17 cellular contexts compared by ENCODE assay signal in the genomic region with DNA sequence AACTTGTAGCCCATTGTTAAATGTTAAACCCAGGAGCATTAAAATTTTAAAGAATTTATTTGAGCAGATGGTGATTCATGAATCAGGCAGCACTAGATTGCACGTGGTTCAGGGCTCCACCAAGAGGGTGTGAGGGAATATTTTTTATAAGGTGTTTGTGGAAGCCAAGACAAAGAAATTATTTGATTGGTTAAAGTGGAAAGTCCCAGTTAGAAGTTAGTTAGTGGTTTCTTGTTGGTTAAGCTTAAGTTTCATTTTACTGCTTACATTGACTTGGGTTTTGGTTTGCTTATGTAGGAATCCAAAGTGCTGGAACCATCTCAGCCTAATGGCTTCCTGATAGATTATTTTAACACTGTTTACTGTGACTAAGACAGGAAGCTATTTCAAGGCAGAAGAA.
DNase-seq lines count a peak whose midpoint lies in the region; ATAC-seq, FAIRE-seq and TF ChIP-seq lines count a peak whose summit lies in the region.
"Had no signal": no experiment of that assay in that cellular context is flagged by ENCODE, and none has a peak within 500 bp of the region (broad histone marks: within the 10 kb centered on the region; RNA-seq: fewer than 3 reads in every experiment).

No MANE protein-coding gene starts in this region.

- H3K36me3 Mint-ChIP-seq in activated naive CD4-positive, alpha-beta T cell treated with anti-CD3 and anti-CD28 coated beads for 36 hours (ENCODE audit: low read depth), result no peaks in the 10 kb centered on the region

- H3K27me3 ChIP-seq in GM12878 (replicated peaks in 1 of 2; ENCODE audit: control insufficient read depth in 2 of 2, insufficient read depth in 2 of 2, low read length in 1 of 2) (no peaks in the 10 kb centered on the region), keratinocyte (ENCODE audit: control insufficient read depth, extremely low read depth, insufficient read depth, low read length) (no peaks in the 10 kb centered on the region), vagina (no peaks in the 10 kb centered on the region)

- 0% methylated on average over 1 of the region's 1 CpG for WGBS in GM12878 (ENCODE audit: insufficient coverage, insufficient replicate concordance, low lambda C conversion rate, missing lambda C conversion rate)

- TF ChIP-seq EP300 in GM12878 (IDR thresholded peaks at IDR 0.05; ENCODE audit: borderline replicate concordance in 1 of 2, control insufficient read depth in 1 of 2, low read depth in 2 of 2, low read length in 2 of 2), result no peak

- H3K9me3 ChIP-seq in GM12878 (replicated peaks; ENCODE audit: control insufficient read depth, insufficient read depth, low read length), result no peaks in the 10 kb centered on the region
- no peaks in the 10 kb centered on the region for H3K9me3 ChIP-seq in keratinocyte (ENCODE audit: control insufficient read depth, low read depth, low read length)
- H3K9me3 ChIP-seq in vagina, result no peaks in the 10 kb centered on the region

- peak; percentile 12 for DNase-seq in DMS 273 (lab: John Stamatoyannopoulos, UW; ENCODE audit: unreplicated experiment)
- DNase-seq in DMS 273 treated with DMSO at 0.1 percent for 48 hours (lab: John Stamatoyannopoulos, UW), result no peak
- peak; percentile 3 for DNase-seq in GM12878 (ENCODE audit: low read depth, low spot score)
- no peak for DNase-seq in keratinocyte (ENCODE audit: low read depth, low spot score)
- no peak for DNase-seq in vagina (ENCODE audit: extremely low spot score in 2 of 2)
- no peak for DNase-seq in activated CD4-positive, CD25-positive, alpha-beta regulatory T cell (lab: John Stamatoyannopoulos, UW)
- DNase-seq in activated naive CD4-positive, alpha-beta T cell treated with anti-CD3 and anti-CD28 coated beads for 36 hours, result no peak
- DNase-seq: activated CD4-positive, alpha-beta memory T cell treated with anti-CD3 and anti-CD28 coated beads, Interleukin-2, amount 10 ng/mL, durations not matched to agents 7 days and 5 days; activated naive CD4-positive, alpha-beta T cell; DND-41; hypothalamus; midbrain; NCI-H2171; retina had no signal

- BruUV-seq in GM12878 (replicated peaks; lab: Mats Ljungman, UMichigan), result no TSS peak

- H3K4me3 ChIP-seq in GM12878 (no peak overlapping the region), keratinocyte (ENCODE audit: control insufficient read depth in 2 of 3, extremely low read depth in 1 of 3, insufficient read depth in 2 of 3, low read depth in 1 of 3, low read length in 3 of 3) (no peak overlapping the region), vagina (no peak overlapping the region)

- H3K79me2 ChIP-seq in GM12878 (ENCODE audit: control insufficient read depth, insufficient read depth, low read length) (no peaks in the 10 kb centered on the region), keratinocyte (ENCODE audit: control insufficient read depth, insufficient read depth, low read length) (no peaks in the 10 kb centered on the region)

- SMC1A ChIA-PET in GM12878 (lab: Charles Lee; ENCODE audit: uncharacterized antibody, unreplicated experiment), result interaction anchor here (0.9 to 1.2 kb wide), 2 partner anchors 13 to 28 kb away, joined by 3 read pairs; no protein-coding TSS in a partner anchor

- no peak overlapping the region for H3K27ac Mint-ChIP-seq in activated naive CD4-positive, alpha-beta T cell treated with anti-CD3 and anti-CD28 coated beads for 36 hours
- H3K27ac Mint-ChIP-seq: activated CD4-positive, alpha-beta memory T cell treated with anti-CD3 and anti-CD28 coated beads, Interleukin-2, amount 10 ng/mL, durations not matched to agents 7 days and 5 days; dendritic cell treated with granulocyte-macrophage colony-stimulating factor and Interleukin-4, amounts not matched to agents 40 ng/mL and 50 ng/mL, for 4 days had no signal

- POLR2A ChIA-PET in GM12878 (lab: Charles Lee), result no interaction called here

- H3K4me1 Mint-ChIP-seq in activated naive CD4-positive, alpha-beta T cell treated with anti-CD3 and anti-CD28 coated beads for 36 hours (ENCODE audit: low read depth), result no peaks in the 10 kb centered on the region
- H3K4me1 Mint-ChIP-seq: activated CD4-positive, alpha-beta memory T cell treated with anti-CD3 and anti-CD28 coated beads, Interleukin-2, amount 10 ng/mL, durations not matched to agents 7 days and 5 days had no signal

- H3K4me1 ChIP-seq in GM12878 (ENCODE audit: control insufficient read depth, insufficient read depth, low read length), result no peaks in the 10 kb centered on the region
- no peaks in the 10 kb centered on the region for H3K4me1 ChIP-seq in keratinocyte (ENCODE audit: control insufficient read depth, extremely low read depth, insufficient read depth, low read length)
- H3K4me1 ChIP-seq in vagina, result peaks cover 28% of the 10 kb centered on the region

- H3K36me3 ChIP-seq in GM12878 (ENCODE audit: control insufficient read depth in 2 of 2, insufficient read depth in 2 of 2, low read length in 1 of 2), result no peaks in the 10 kb centered on the region
- H3K36me3 ChIP-seq in keratinocyte (ENCODE audit: control insufficient read depth in 2 of 2, extremely low read depth in 1 of 2, insufficient read depth in 2 of 2, low read length in 2 of 2), result no peaks in the 10 kb centered on the region
- no peaks in the 10 kb centered on the region for H3K36me3 ChIP-seq in vagina

- no peak overlapping the region for H2AFZ ChIP-seq in GM12878 (ENCODE audit: control insufficient read depth, low read depth, low read length)
- H2AFZ ChIP-seq in keratinocyte (ENCODE audit: control insufficient read depth, low read length), result peak overlapping the region; percentile 22

- no peak for TF ChIP-seq RAD21 in GM12878 (IDR thresholded peaks at IDR 0.05; ENCODE audit: insufficient read depth, low read depth, low read length)

- H3K4me3 Mint-ChIP-seq in activated naive CD4-positive, alpha-beta T cell treated with anti-CD3 and anti-CD28 coated beads for 36 hours, result no peak overlapping the region
- H3K4me3 Mint-ChIP-seq: activated CD4-positive, alpha-beta memory T cell treated with anti-CD3 and anti-CD28 coated beads, Interleukin-2, amount 10 ng/mL, durations not matched to agents 7 days and 5 days; dendritic cell treated with granulocyte-macrophage colony-stimulating factor and Interleukin-4, amounts not matched to agents 40 ng/mL and 50 ng/mL, for 4 days had no signal

- intact Hi-C loops in GM12878 (cut with micrococcal nuclease; ENCODE audit: unreplicated experiment) (no loop called here), vagina (cut with DNase I) (no loop called here)
- intact Hi-C loops in activated naive CD4-positive, alpha-beta T cell treated with anti-CD3 and anti-CD28 coated beads for 36 hours (cut with micrococcal nuclease), result no loop called here

- peak; percentile 57 for ATAC-seq in GM12878
- ATAC-seq in HG03159 (IDR thresholded peaks at IDR 0.05; ENCODE audit: unreplicated experiment), result no peak

- TF ChIP-seq POLR2A in GM12878 (IDR thresholded peaks at IDR 0.05; ENCODE audit: low read depth, low read length) (no peak), vagina (IDR thresholded peaks at IDR 0.05) (no peak)

- H3K27ac ChIP-seq in GM12878 (ENCODE audit: control insufficient read depth, insufficient read depth) (no peak overlapping the region), keratinocyte (ENCODE audit: control insufficient read depth, insufficient read depth, low read length) (no peak overlapping the region), vagina (peak overlapping the region; percentile 78)
- H3K27ac ChIP-seq: 22Rv1 had no signal

- no peaks in the 10 kb centered on the region for H3K27me3 Mint-ChIP-seq in activated naive CD4-positive, alpha-beta T cell treated with anti-CD3 and anti-CD28 coated beads for 36 hours (ENCODE audit: low read depth)
- H3K27me3 Mint-ChIP-seq: activated CD4-positive, alpha-beta memory T cell treated with anti-CD3 and anti-CD28 coated beads, Interleukin-2, amount 10 ng/mL, durations not matched to agents 7 days and 5 days; dendritic cell treated with granulocyte-macrophage colony-stimulating factor and Interleukin-4, amounts not matched to agents 40 ng/mL and 50 ng/mL, for 4 days had no signal

- H4K20me1 ChIP-seq in GM12878 (ENCODE audit: control insufficient read depth, insufficient read depth) (no peaks in the 10 kb centered on the region), keratinocyte (ENCODE audit: control insufficient read depth, extremely low read depth, insufficient read depth, low read length) (no peaks in the 10 kb centered on the region)

- H3K9me3 Mint-ChIP-seq in activated naive CD4-positive, alpha-beta T cell treated with anti-CD3 and anti-CD28 coated beads for 36 hours, result no peaks in the 10 kb centered on the region
- H3K9me3 Mint-ChIP-seq: activated CD4-positive, alpha-beta memory T cell treated with anti-CD3 and anti-CD28 coated beads, Interleukin-2, amount 10 ng/mL, durations not matched to agents 7 days and 5 days; dendritic cell treated with granulocyte-macrophage colony-stimulating factor and Interleukin-4, amounts not matched to agents 40 ng/mL and 50 ng/mL, for 4 days had no signal

- in situ Hi-C loops in GM12878 (cut with MboI), result no loop called here

- dilution Hi-C loops in keratinocyte (cut with MboI; ENCODE audit: extremely low pct_ligation_motif_present, low sequenced_read_pairs), result no loop called here

- no peak for TF ChIP-seq CTCF in GM12878 (IDR thresholded peaks at IDR 0.05 in 2 of 3, conservative IDR thresholded peaks at IDR 0.05 in 1 of 3; ENCODE audit: control insufficient read depth in 2 of 3, extremely low read depth in 1 of 3, insufficient read depth in 1 of 3, low read depth in 3 of 3, low read length in 3 of 3)
- no peak for TF ChIP-seq CTCF in keratinocyte (optimal IDR thresholded peaks at IDR 0.05 in 1 of 3, IDR thresholded peaks at IDR 0.05 in 1 of 3, conservative IDR thresholded peaks at IDR 0.05 in 1 of 3; ENCODE audit: extremely low read depth in 1 of 3, insufficient read depth in 2 of 3, low read length in 3 of 3)
- no peak for TF ChIP-seq CTCF in vagina (IDR thresholded peaks at IDR 0.05)

- no peak for FAIRE-seq in GM12878 (lab: Jason Lieb, UNC)
- peak; percentile 23 for FAIRE-seq in keratinocyte (lab: Jason Lieb, UNC)

- H3K9me1 ChIP-seq in keratinocyte (ENCODE audit: control insufficient read depth, extremely low read depth, insufficient read depth, low read length), result no peaks in the 10 kb centered on the region

- CTCF ChIA-PET in GM12878 (lab: Yijun Ruan, JAX), result interaction anchor here (1.0 to 1.1 kb wide), 2 partner anchors 15 to 47 kb away, joined by 3 read pairs; no protein-coding TSS in a partner anchor
- CTCF ChIA-PET in activated naive CD4-positive, alpha-beta T cell treated with anti-CD3 and anti-CD28 coated beads for 36 hours (lab: Charles Lee), result no interaction called here

- H3K9ac ChIP-seq in GM12878 (ENCODE audit: control insufficient read depth, insufficient read depth, low read length) (no peak overlapping the region), keratinocyte (ENCODE audit: control insufficient read depth, extremely low read depth, insufficient read depth, low read length) (no peak overlapping the region)

- H3K4me2 ChIP-seq in GM12878 (ENCODE audit: control insufficient read depth, insufficient read depth) (no peak overlapping the region), keratinocyte (ENCODE audit: control insufficient read depth, extremely low read depth, insufficient read depth, low read depth, low read length) (no peak overlapping the region)

- RAD21 ChIA-PET in GM12878 (lab: Charles Lee; ENCODE audit: unreplicated experiment), result interaction anchor here (1.1 kb wide), 1 partner anchor 303 kb away, joined by 3 read pairs; no protein-coding TSS in a partner anchor

Comparison
In these comparisons a context has a peak if more than half of its experiments do, and no peak if none do; other contexts are left out.
1. DNase-seq: peak in DMS 273 (single experiment) and GM12878 (single experiment); none in DMS 273 treated with DMSO at 0.1 percent for 48 hours (single experiment), keratinocyte (single experiment), vagina (0 of 2), activated CD4-positive, CD25-positive, alpha-beta regulatory T cell (0 of 4) and activated naive CD4-positive, alpha-beta T cell treated with anti-CD3 and anti-CD28 coated beads for 36 hours (single experiment).